12 cellular contexts compared by ENCODE assay signal in the genomic region with DNA sequence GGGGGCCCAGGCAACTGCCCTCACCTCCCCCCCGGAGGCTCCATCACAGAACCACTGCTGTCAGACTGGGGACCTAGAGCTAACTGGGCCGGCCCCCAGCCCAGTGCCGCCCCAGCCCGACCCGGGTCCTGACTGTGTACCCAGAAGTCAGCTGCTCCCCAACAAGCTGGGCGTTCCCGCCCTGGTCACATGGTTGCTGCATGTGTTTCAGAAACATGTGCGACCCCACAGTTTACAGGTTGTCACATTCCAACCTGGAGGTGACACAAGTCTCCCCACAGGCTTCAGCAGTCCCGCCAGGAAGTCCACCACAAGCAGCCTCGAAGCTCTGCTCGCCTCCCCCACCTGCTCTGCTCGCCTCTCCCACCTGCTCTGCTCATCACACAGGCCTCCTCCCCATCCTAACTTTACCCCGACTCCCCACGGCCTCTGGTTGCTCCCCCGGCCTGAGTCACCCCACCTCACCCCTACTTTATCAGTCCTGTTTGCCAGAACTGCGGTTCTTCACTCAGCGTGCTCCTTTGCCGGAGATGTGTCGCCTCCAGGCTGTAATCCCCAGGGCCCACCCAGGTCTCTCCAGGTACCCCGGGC. TPM values are rescaled to one million over a fixed set of nuclear protein-coding genes. Genes with fewer than 3 reads are reported as not detected.
DNase-seq lines count a peak whose midpoint lies in the region; ATAC-seq and TF ChIP-seq lines count a peak whose summit lies in the region.
"Had no signal": no experiment of that assay in that cellular context is flagged by ENCODE, and none has a peak within 500 bp of the region (broad histone marks: within the 10 kb centered on the region; RNA-seq: fewer than 3 reads in every experiment).

No MANE protein-coding gene starts in this region.

- ATAC-seq in CD4-positive, alpha-beta T cell (ENCODE audit: poor library complexity): no peak
- ATAC-seq in IMR-90 (ENCODE audit: low read depth) (no peak), HG03097 (IDR thresholded peaks at IDR 0.05; ENCODE audit: low FRiP score, unreplicated experiment) (no peak), GM21423 (IDR thresholded peaks at IDR 0.05; ENCODE audit: unreplicated experiment) (no peak)
- ATAC-seq: gastroesophageal sphincter had no signal

- H3F3A ChIP-seq in neural progenitor cell (ENCODE audit: low read depth): peaks cover 5% of the 10 kb centered on the region

- no peaks in the 10 kb centered on the region for H3K79me2 ChIP-seq in neural progenitor cell (ENCODE audit: low read depth)

- no peak overlapping the region for H4K5ac ChIP-seq in IMR-90 (ENCODE audit: low read depth, low read length)

- no peak overlapping the region for H2AK5ac ChIP-seq in IMR-90 (ENCODE audit: low read depth, low read length)

- H3K9me3 Mint-ChIP-seq in CD4-positive, alpha-beta T cell: no peaks in the 10 kb centered on the region
- no peaks in the 10 kb centered on the region for H3K9me3 Mint-ChIP-seq in neural progenitor cell

- CTCF ChIA-PET in CD4-positive, alpha-beta T cell (lab: Charles Lee): interaction anchor here (2.0 kb wide), 1 partner anchor 32 kb away, joined by 8 read pairs; a partner anchor contains a TSS
- CTCF ChIA-PET in IMR-90 (lab: Yijun Ruan, JAX): no interaction called here

- 81% methylated on average over 17 of the region's 20 CpGs; no CpG with 5 or more reads in 1 of the 2 experiments for WGBS in IMR-90 (ENCODE audit: extremely low coverage in 2 of 2, insufficient read length in 1 of 2), 2 experiments
- 77% methylated on average over 20 of the region's 20 CpGs for WGBS in prostate gland

- no peak for DNase-seq in CD4-positive, alpha-beta T cell
- DNase-seq in IMR-90 (no peak), cardiac fibroblast (ENCODE audit: low read depth in 2 of 2) (no peak), neural progenitor cell (ENCODE audit: low spot score) (no peak), prostate gland (ENCODE audit: low spot score) (no peak)
- DNase-seq in stimulated activated CD4-positive, alpha-beta T cell treated with anti-CD3 and anti-CD28 coated beads, Interleukin-2, amount 100 ng/mL, for 48 hours: no peak
- DNase-seq: activated CD4-positive, alpha-beta T cell treated with anti-CD3 and anti-CD28 coated beads, Interleukin-2, amount 50 U/mL, for 1 hour; NCI-H446; stimulated activated CD4-positive, alpha-beta T cell treated with anti-CD3 and anti-CD28 coated beads, Interleukin-1b, Interleukin-23, amount 100 ng/mL, for 48 hours had no signal

- peaks cover 37% of the 10 kb centered on the region for H3K36me3 Mint-ChIP-seq in CD4-positive, alpha-beta T cell (ENCODE audit: low read depth)
- peaks cover 4% of the 10 kb centered on the region for H3K36me3 Mint-ChIP-seq in neural progenitor cell

- H4K91ac ChIP-seq in IMR-90 (ENCODE audit: insufficient read depth, low read depth, low read length): no peak overlapping the region

- H3K4me3 ChIP-seq in IMR-90 (ENCODE audit: insufficient read depth, low read depth, low read length): no peak overlapping the region
- peak overlapping the region; percentile 49 for H3K4me3 ChIP-seq in cardiac fibroblast (replicated peaks in 1 of 2; ENCODE audit: low read depth in 2 of 2, low read length in 2 of 2)
- peak overlapping the region; percentile 46 for H3K4me3 ChIP-seq in neural progenitor cell
- no peak overlapping the region for H3K4me3 ChIP-seq in prostate gland

- no peak overlapping the region for H2BK120ac ChIP-seq in IMR-90 (ENCODE audit: low read depth, low read length)

- peak overlapping the region; percentile 42 for H2AK9ac ChIP-seq in IMR-90 (replicated peaks; ENCODE audit: low read depth, low read length, poor library complexity)

- in situ Hi-C loops in IMR-90 (cut with MboI; ENCODE audit: low sequenced_read_pairs): no loop called here

- H3K27ac ChIP-seq in CD4-positive, alpha-beta T cell (ENCODE audit: low read depth, low read length): no peak overlapping the region
- H3K27ac ChIP-seq in IMR-90 (ENCODE audit: insufficient read depth, low read length): no peak overlapping the region
- no peak overlapping the region for H3K27ac ChIP-seq in neural progenitor cell
- no peak overlapping the region for H3K27ac ChIP-seq in prostate gland

- no peak overlapping the region for H2BK5ac ChIP-seq in IMR-90 (ENCODE audit: low read depth, low read length, poor library complexity, severe bottlenecking)

- H3K4me3 Mint-ChIP-seq in CD4-positive, alpha-beta T cell: peak overlapping the region; percentile 78
- H3K4me3 Mint-ChIP-seq in neural progenitor cell: peak overlapping the region; percentile 77

- no peak overlapping the region for H2BK15ac ChIP-seq in IMR-90 (ENCODE audit: low read depth, low read length)

- H3K27ac Mint-ChIP-seq in CD4-positive, alpha-beta T cell: peak overlapping the region; percentile 39
- H3K27ac Mint-ChIP-seq in neural progenitor cell: no peak overlapping the region

- intact Hi-C loops in CD4-positive, alpha-beta T cell (cut with DNase I, micrococcal nuclease): no loop called here
- intact Hi-C loops in IMR-90 (cut with micrococcal nuclease): no loop called here
- intact Hi-C loops in prostate gland (cut with DNase I): no loop called here

- peaks cover 4 to 11% of the 10 kb centered on the region in 2 experiments; a peak in 2 of 4 replicates for H3K79me1 ChIP-seq in IMR-90 (ENCODE audit: low read depth in 1 of 2, low read length in 2 of 2)

- no peak overlapping the region for H3K14ac ChIP-seq in IMR-90 (replicated peaks; ENCODE audit: low read depth, low read length)

- no peak overlapping the region for H4K8ac ChIP-seq in IMR-90 (ENCODE audit: low read depth in 2 of 2, low read length in 2 of 2)

- no peak overlapping the region for H3K18ac ChIP-seq in IMR-90 (ENCODE audit: low read depth, low read length)

- H3K4ac ChIP-seq in IMR-90 (ENCODE audit: low read depth, low read length): no peak overlapping the region

- no peak overlapping the region for H2BK20ac ChIP-seq in IMR-90 (ENCODE audit: low read depth, low read length)

- no peaks in the 10 kb centered on the region for H3K27me3 ChIP-seq in CD4-positive, alpha-beta T cell (ENCODE audit: control insufficient read depth, insufficient read depth, low read length)
- H3K27me3 ChIP-seq in IMR-90 (ENCODE audit: control insufficient read depth, insufficient read depth, low read length): no peaks in the 10 kb centered on the region
- H3K27me3 ChIP-seq in neural progenitor cell: no peaks in the 10 kb centered on the region
- H3K27me3 ChIP-seq in prostate gland (replicated peaks; ENCODE audit: insufficient read depth): no peaks in the 10 kb centered on the region

- H3K36me3 ChIP-seq in IMR-90 (ENCODE audit: control insufficient read depth, insufficient read depth, low read length): peaks cover 60% of the 10 kb centered on the region
- no peaks in the 10 kb centered on the region for H3K36me3 ChIP-seq in neural progenitor cell
- H3K36me3 ChIP-seq in prostate gland: peaks cover 0 to 24% of the 10 kb centered on the region in 2 donors

- H3K9ac ChIP-seq in IMR-90 (ENCODE audit: low read depth, low read length) (no peak overlapping the region), neural progenitor cell (no peak overlapping the region)

- no peaks in the 10 kb centered on the region for H3K27me3 Mint-ChIP-seq in CD4-positive, alpha-beta T cell
- H3K27me3 Mint-ChIP-seq in neural progenitor cell (ENCODE audit: insufficient read depth, low read depth): peaks cover 3% of the 10 kb centered on the region

- H3K4me1 ChIP-seq in IMR-90 (ENCODE audit: control insufficient read depth, insufficient read depth, low read length) (peaks cover 7% of the 10 kb centered on the region; the same call in 1 of the 2 replicates), neural progenitor cell (peaks cover 4% of the 10 kb centered on the region), prostate gland (replicated peaks) (peaks cover 7% of the 10 kb centered on the region)

- no peak overlapping the region for H2AFZ ChIP-seq in IMR-90 (replicated peaks; ENCODE audit: low read length, poor library complexity)
- H2AFZ ChIP-seq in neural progenitor cell (replicated peaks): no peak overlapping the region

- H3K4me2 ChIP-seq in IMR-90 (ENCODE audit: low read depth, low read length) (no peak overlapping the region; the same call in 1 of the 2 replicates), neural progenitor cell (peak overlapping the region; percentile 74)

- H3K4me1 Mint-ChIP-seq in CD4-positive, alpha-beta T cell (ENCODE audit: low read depth): peaks cover 17% of the 10 kb centered on the region
- peaks cover 9% of the 10 kb centered on the region for H3K4me1 Mint-ChIP-seq in neural progenitor cell

- H3K9me1 ChIP-seq in IMR-90 (ENCODE audit: insufficient read depth, low read length): no peaks in the 10 kb centered on the region

- no peaks in the 10 kb centered on the region for H3K9me3 ChIP-seq in CD4-positive, alpha-beta T cell (ENCODE audit: control insufficient read depth, low read length)
- H3K9me3 ChIP-seq in IMR-90 (ENCODE audit: control insufficient read depth, insufficient read depth, low read length) (no peaks in the 10 kb centered on the region), neural progenitor cell (ENCODE audit: low read depth) (no peaks in the 10 kb centered on the region), prostate gland (no peaks in the 10 kb centered on the region)
- H3K9me3 ChIP-seq: gastroesophageal sphincter had no signal

- no peak for TF ChIP-seq POLR2A in IMR-90 (IDR thresholded peaks at IDR 0.05; ENCODE audit: low read depth, low read length)
- TF ChIP-seq POLR2A in prostate gland (IDR thresholded peaks at IDR 0.05): no peak

- TF ChIP-seq RAD21 in IMR-90 (IDR thresholded peaks at IDR 0.05; ENCODE audit: low read length): no peak

- no peaks in the 10 kb centered on the region for H4K20me1 ChIP-seq in IMR-90 (ENCODE audit: insufficient read depth, low read length)
- peaks cover 14% of the 10 kb centered on the region for H4K20me1 ChIP-seq in neural progenitor cell (ENCODE audit: low read depth)

- H3K56ac ChIP-seq in IMR-90 (ENCODE audit: extremely low read depth, insufficient read depth, low read length): no peak overlapping the region

- TF ChIP-seq CTCF in CD4-positive, alpha-beta T cell (IDR thresholded peaks at IDR 0.05): no peak
- TF ChIP-seq CTCF in IMR-90 (conservative IDR thresholded peaks at IDR 0.05; ENCODE audit: low read depth, low read length) (no peak), cardiac fibroblast (IDR thresholded peaks at IDR 0.05; ENCODE audit: low read depth, low read length) (no peak), neural progenitor cell (IDR thresholded peaks at IDR 0.05) (no peak), prostate gland (IDR thresholded peaks at IDR 0.05) (no peak)

- dilution Hi-C loops in IMR-90 (cut with HindIII; ENCODE audit: low sequenced_read_pairs, unreplicated experiment): no loop called here

- H3K23ac ChIP-seq in IMR-90 (ENCODE audit: low read depth, low read length): no peak overlapping the region

- POLR2A ChIA-PET in CD4-positive, alpha-beta T cell (lab: Charles Lee): interaction anchor here (1.4 kb wide), 2 partner anchors 11 to 14 kb away, joined by 5 to 7 read pairs; no protein-coding TSS in a partner anchor
- POLR2A ChIA-PET in IMR-90 (lab: Charles Lee; ENCODE audit: unreplicated experiment): no interaction called here

- no TSS peak for BruUV-seq in IMR-90 (replicated peaks; lab: Mats Ljungman, UMichigan)

RNA-seq across cellular contexts. Expression of a gene that starts 1.0 kb away (rescaled TPM):
- total RNA-seq in CD4-positive, alpha-beta T cell: 10 to 100 TPM; 19.6 to 19.7 TPM
- total RNA-seq in IMR-90 (2012; rRNA removed) (104 and 106 TPM in 2 replicates), neural progenitor cell (ENCODE audit: low replicate concordance) (82.2 and 138 TPM in 2 replicates), prostate gland (10 to 100 TPM; 83.4 to 84.3 TPM)
- 181 and 255 TPM in 2 replicates for polyA plus RNA-seq in IMR-90 (2012; rRNA removed)
- polyA plus RNA-seq in IMR-90 (2012; cell fraction: cytosol; rRNA removed): 224 and 350 TPM in 2 replicates
- 81.5 and 129 TPM in 2 replicates for polyA plus RNA-seq in IMR-90 (2012; cell fraction: nucleus; rRNA removed; ENCODE audit: low replicate concordance)

RNA-seq across cellular contexts. Expression of a gene that starts 12.4 kb away (rescaled TPM):
- total RNA-seq in CD4-positive, alpha-beta T cell: 10 to 100 TPM; 59.7 to 63.7 TPM
- total RNA-seq in IMR-90 (2012; rRNA removed) (49.1 and 56.1 TPM in 2 replicates), neural progenitor cell (ENCODE audit: low replicate concordance) (16.7 and 49.5 TPM in 2 replicates), prostate gland (100 to 1,000 TPM in 1 of 2 donors, 10 to 100 TPM in 1; 36.8 to 207 TPM)
- polyA plus RNA-seq in IMR-90 (2012; rRNA removed): 124 and 125 TPM in 2 replicates
- polyA plus RNA-seq in IMR-90 (2012; cell fraction: cytosol; rRNA removed): 60.8 and 173 TPM in 2 replicates
- polyA plus RNA-seq in IMR-90 (2012; cell fraction: nucleus; rRNA removed; ENCODE audit: low replicate concordance): 138 and 443 TPM in 2 replicates

RNA-seq across cellular contexts. Expression of a gene that starts 16.8 kb away (rescaled TPM):
- total RNA-seq in CD4-positive, alpha-beta T cell: 10 to 100 TPM; 24.7 to 26.3 TPM
- total RNA-seq in IMR-90 (2012; rRNA removed) (10.9 and 11.9 TPM in 2 replicates), neural progenitor cell (ENCODE audit: low replicate concordance) (19.6 and 35.4 TPM in 2 replicates), prostate gland (10 to 100 TPM; 31.2 to 35.2 TPM)
- polyA plus RNA-seq in IMR-90 (2012; rRNA removed): 14.2 and 15.1 TPM in 2 replicates
- polyA plus RNA-seq in IMR-90 (2012; cell fraction: cytosol; rRNA removed): 18.6 and 22.1 TPM in 2 replicates
- 19.0 and 28.1 TPM in 2 replicates for polyA plus RNA-seq in IMR-90 (2012; cell fraction: nucleus; rRNA removed; ENCODE audit: low replicate concordance)

RNA-seq across cellular contexts. Expression of a gene that starts 27.6 kb away (rescaled TPM):
- total RNA-seq in CD4-positive, alpha-beta T cell: 10 to 100 TPM; 31.2 to 32.6 TPM
- total RNA-seq in IMR-90 (2012; rRNA removed): 123 and 124 TPM in 2 replicates
- 288 and 406 TPM in 2 replicates for polyA plus RNA-seq in IMR-90 (2012; rRNA removed)
- polyA plus RNA-seq in IMR-90 (2012; cell fraction: cytosol; rRNA removed): 464 and 725 TPM in 2 replicates
- 233 and 407 TPM in 2 replicates for polyA plus RNA-seq in IMR-90 (2012; cell fraction: nucleus; rRNA removed; ENCODE audit: low replicate concordance)
- total RNA-seq in neural progenitor cell (ENCODE audit: low replicate concordance): 93.3 and 236 TPM in 2 replicates
- 100 to 1,000 TPM; 137 to 185 TPM for total RNA-seq in prostate gland

RNA-seq across cellular contexts. Expression of a gene that starts 32.3 kb away (rescaled TPM):
- 1 to 10 TPM; 5.7 to 7.0 TPM for total RNA-seq in CD4-positive, alpha-beta T cell
- 3.9 TPM in 2 replicates for total RNA-seq in IMR-90 (2012; rRNA removed)
- polyA plus RNA-seq in IMR-90 (2012; rRNA removed): 26.7 and 29.6 TPM in 2 replicates
- polyA plus RNA-seq in IMR-90 (2012; cell fraction: cytosol; rRNA removed): 14.9 and 32.6 TPM in 2 replicates
- 68.9 and 165 TPM in 2 replicates for polyA plus RNA-seq in IMR-90 (2012; cell fraction: nucleus; rRNA removed; ENCODE audit: low replicate concordance)
- total RNA-seq in neural progenitor cell (ENCODE audit: low replicate concordance): 7.1 and 24.3 TPM in 2 replicates
- total RNA-seq in prostate gland: 10 to 100 TPM; 23.7 to 38.5 TPM

Comparison
In these comparisons a context has a peak if more than half of its experiments do, and no peak if none do; other contexts are left out.
1. H3K4me3 ChIP-seq: peak in cardiac fibroblast (2 of 2) and neural progenitor cell (single experiment); none in IMR-90 (single experiment) and prostate gland (0 of 2).